ENCODE assay signal across 9 cellular contexts in the genomic region with DNA sequence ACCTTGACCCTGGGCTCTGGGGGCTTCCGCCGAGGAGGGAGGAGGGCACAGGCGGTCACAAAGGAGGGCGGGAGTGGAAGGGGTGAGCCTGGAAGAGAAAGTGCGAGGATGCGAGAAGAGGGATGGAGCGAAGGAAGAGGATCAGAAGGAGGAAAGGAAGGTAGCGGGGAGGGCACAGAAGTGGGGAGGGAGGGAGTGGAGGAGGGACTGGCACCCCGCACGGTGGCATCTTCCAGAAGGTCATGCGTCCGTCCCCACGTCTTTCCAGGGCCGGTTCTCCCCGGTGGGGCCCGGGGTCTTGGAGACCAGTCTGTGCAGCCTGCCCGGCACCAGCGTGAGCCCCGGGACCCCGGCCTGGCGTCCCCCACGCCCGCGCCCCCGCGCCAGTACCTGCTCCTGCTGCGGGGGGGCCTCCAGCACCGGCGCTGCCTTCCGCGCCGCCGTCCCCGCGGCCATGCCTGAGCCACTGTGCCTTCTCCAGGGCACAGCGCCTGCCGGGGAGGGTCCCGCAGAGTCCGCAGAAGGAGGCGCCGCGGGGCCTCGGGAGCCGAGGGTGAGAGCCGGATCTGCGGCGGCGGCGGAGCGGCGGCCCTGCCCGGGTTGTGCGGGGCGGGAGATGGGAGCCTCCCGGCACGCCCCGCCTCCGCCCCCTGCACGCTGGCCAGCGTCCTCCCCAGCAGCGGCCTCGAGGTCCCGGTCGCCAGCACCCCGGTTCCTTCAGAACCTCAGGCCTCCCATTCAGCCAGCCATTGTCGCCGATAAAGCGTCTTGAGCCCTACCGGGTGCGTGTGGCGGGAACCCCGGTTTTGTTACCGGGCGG. TPM values are rescaled to one million over a fixed set of nuclear protein-coding genes. Genes with fewer than 3 reads are reported as not detected.
DNase-seq lines count a peak whose midpoint lies in the region; ATAC-seq and TF ChIP-seq lines count a peak whose summit lies in the region.
"Had no signal": no experiment of that assay in that cellular context is flagged by ENCODE, and none has a peak within 500 bp of the region (broad histone marks: within the 10 kb centered on the region; RNA-seq: fewer than 3 reads in every experiment).

A gene (minus strand): TSS at position 618 of the 820 bp plus-strand sequence. CDS start 162 bp downstream, at position 456.

- no peak for TF ChIP-seq POLR2A in ovary (IDR thresholded peaks at IDR 0.05)

- no peaks in the 10 kb centered on the region for H3K9me3 ChIP-seq in ES-I3 (ENCODE audit: control insufficient read depth, insufficient read depth, low read length)
- H3K9me3 ChIP-seq in ovary: no peaks in the 10 kb centered on the region

- H3K27me3 ChIP-seq in ovary: no peaks in the 10 kb centered on the region

- H3K9ac ChIP-seq in ES-I3 (ENCODE audit: low read depth, low read length): peak within 1 kb of the TSS; percentile 73

- H3K4me1 ChIP-seq in ES-I3 (ENCODE audit: insufficient read depth, low read length) (peaks cover 30% of the 10 kb centered on the region), ovary (ENCODE audit: insufficient read depth) (peaks cover 2% of the 10 kb centered on the region)

- ATAC-seq in GM19328 (IDR thresholded peaks at IDR 0.05; ENCODE audit: unreplicated experiment) (no peak), HG02884 (IDR thresholded peaks at IDR 0.05; ENCODE audit: unreplicated experiment) (no peak)

- TF ChIP-seq EP300 in ovary (IDR thresholded peaks at IDR 0.05): no peak

- intact Hi-C loops in ovary (cut with DNase I): no loop called here

- no peak for TF ChIP-seq CTCF in fibroblast of the aortic adventitia (IDR thresholded peaks at IDR 0.05; ENCODE audit: insufficient read depth, low read length)
- no peak for TF ChIP-seq CTCF in ovary (IDR thresholded peaks at IDR 0.05)

- H3K27ac ChIP-seq in ovary: no peak within 1 kb of the TSS

- peak; percentile 4 for DNase-seq in activated CD4-positive, alpha-beta T cell treated with anti-CD3 and anti-CD28 coated beads, Interleukin-2, amount 50 U/mL, for 1 hour
- DNase-seq in fibroblast of the aortic adventitia (ENCODE audit: low read depth): no peak
- DNase-seq in ovary: no peak
- DNase-seq in AML-193 (lab: John Stamatoyannopoulos, UW): no peak
- no peak for DNase-seq in hepatic stellate cell (ENCODE audit: low spot score)

- peak within 1 kb of the TSS; percentile 59 for H3K4me3 ChIP-seq in fibroblast of the aortic adventitia (ENCODE audit: low read depth, low read length)
- H3K4me3 ChIP-seq in ovary: peak within 1 kb of the TSS; percentile 15

- no peaks in the 10 kb centered on the region for H3K36me3 ChIP-seq in ES-I3 (ENCODE audit: insufficient read depth, low read length)
- H3K36me3 ChIP-seq in ovary: no peaks in the 10 kb centered on the region

- WGBS in ovary, 3 donors: 4 to 7% (median 4%) methylated on average over 34 to 74 of the region's 74 CpGs

RNA-seq across cellular contexts. Expression of the gene that starts here (rescaled TPM):
- total RNA-seq in fibroblast of the aortic adventitia (ENCODE audit: low replicate concordance): not detected in 2 replicates
- not detected for total RNA-seq in ovary
- polyA plus RNA-seq in ovary: under 1 TPM; 0.07 to 0.20 TPM
- total RNA-seq: HT1080 had no signal
